Comparison of ENCODE assay signal across 23 cellular contexts in the genomic region with DNA sequence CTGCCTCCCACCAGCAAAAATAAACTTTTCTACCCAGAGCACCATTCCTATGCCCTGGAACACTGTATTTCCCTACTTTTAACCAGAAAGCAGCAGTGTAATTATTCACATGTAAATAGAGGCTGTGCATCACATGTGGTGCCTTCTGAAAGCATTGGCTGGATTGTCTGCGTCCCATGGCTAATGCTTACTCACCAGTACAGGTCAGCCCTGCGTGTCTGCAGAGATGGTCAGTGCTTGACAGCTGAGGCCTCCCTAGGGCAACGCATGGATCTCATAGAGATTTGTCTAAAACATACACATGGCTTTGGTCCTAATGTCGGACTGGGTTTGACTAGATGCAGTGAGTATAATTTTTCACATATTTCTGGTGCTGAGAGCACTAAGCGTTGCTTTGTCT.
DNase-seq lines count a peak whose midpoint lies in the region; ATAC-seq, FAIRE-seq and TF ChIP-seq lines count a peak whose summit lies in the region.
"Had no signal": no experiment of that assay in that cellular context is flagged by ENCODE, and none has a peak within 500 bp of the region (broad histone marks: within the 10 kb centered on the region; RNA-seq: fewer than 3 reads in every experiment).

No MANE protein-coding gene starts in this region.

- TF ChIP-seq POLR2A in A549 (IDR thresholded peaks at IDR 0.05; ENCODE audit: low read length): no peak

- H3K27ac Mint-ChIP-seq in HFFc6 (peak overlapping the region; percentile 51), glutamatergic neuron (ENCODE audit: unreplicated experiment) (peak overlapping the region; percentile 85)
- H3K27ac Mint-ChIP-seq in activated naive CD8-positive, alpha-beta T cell treated with anti-CD3 and anti-CD28 coated beads, Interleukin-2, amount 50 U/mL, for 24 hours: no peak overlapping the region

- no peaks in the 10 kb centered on the region for H3K9me3 ChIP-seq in A549

- TF ChIP-seq EP300 in A549 (IDR thresholded peaks at IDR 0.05): no peak

- H3K27me3 Mint-ChIP-seq in HFFc6 (ENCODE audit: insufficient read depth) (no peaks in the 10 kb centered on the region), glutamatergic neuron (ENCODE audit: unreplicated experiment) (no peaks in the 10 kb centered on the region)
- no peaks in the 10 kb centered on the region for H3K27me3 Mint-ChIP-seq in activated naive CD8-positive, alpha-beta T cell treated with anti-CD3 and anti-CD28 coated beads, Interleukin-2, amount 50 U/mL, for 24 hours
- H3K27me3 Mint-ChIP-seq: CD8-positive, alpha-beta memory T cell had no signal

- H3K4me3 Mint-ChIP-seq in HFFc6: no peak overlapping the region
- H3K4me3 Mint-ChIP-seq in glutamatergic neuron (ENCODE audit: unreplicated experiment): peak overlapping the region; percentile 41
- H3K4me3 Mint-ChIP-seq in activated naive CD8-positive, alpha-beta T cell treated with anti-CD3 and anti-CD28 coated beads, Interleukin-2, amount 50 U/mL, for 24 hours: no peak overlapping the region
- H3K4me3 Mint-ChIP-seq: CD8-positive, alpha-beta memory T cell had no signal

- no peaks in the 10 kb centered on the region for H3K9me3 Mint-ChIP-seq in HFFc6
- H3K9me3 Mint-ChIP-seq in glutamatergic neuron (ENCODE audit: unreplicated experiment): no peaks in the 10 kb centered on the region
- no peaks in the 10 kb centered on the region for H3K9me3 Mint-ChIP-seq in activated naive CD8-positive, alpha-beta T cell treated with anti-CD3 and anti-CD28 coated beads, Interleukin-2, amount 50 U/mL, for 24 hours
- H3K9me3 Mint-ChIP-seq: CD8-positive, alpha-beta memory T cell had no signal

- TF ChIP-seq RAD21 in A549 (conservative IDR thresholded peaks at IDR 0.05 in 1 of 2, IDR thresholded peaks at IDR 0.05 in 1 of 2): no peak

- no peak overlapping the region for H3K4me2 ChIP-seq in A549

- FAIRE-seq in A549 (lab: Jason Lieb, UNC): peak; percentile 18
- FAIRE-seq: H54, HepG2 had no signal

- peaks cover 21% of the 10 kb centered on the region for H3K4me1 Mint-ChIP-seq in HFFc6 (ENCODE audit: low read depth)
- peaks cover 36% of the 10 kb centered on the region for H3K4me1 Mint-ChIP-seq in glutamatergic neuron (ENCODE audit: low read depth, unreplicated experiment)
- H3K4me1 Mint-ChIP-seq in activated naive CD8-positive, alpha-beta T cell treated with anti-CD3 and anti-CD28 coated beads, Interleukin-2, amount 50 U/mL, for 24 hours: peaks cover 4% of the 10 kb centered on the region
- H3K4me1 Mint-ChIP-seq: CD8-positive, alpha-beta memory T cell had no signal

- H3K36me3 Mint-ChIP-seq in HFFc6 (ENCODE audit: low read depth): peaks cover 3% of the 10 kb centered on the region; the same call in 1 of the 2 replicates
- no peaks in the 10 kb centered on the region for H3K36me3 Mint-ChIP-seq in glutamatergic neuron (ENCODE audit: unreplicated experiment)
- H3K36me3 Mint-ChIP-seq in activated naive CD8-positive, alpha-beta T cell treated with anti-CD3 and anti-CD28 coated beads, Interleukin-2, amount 50 U/mL, for 24 hours (ENCODE audit: low read depth): peaks cover 4% of the 10 kb centered on the region

- ATAC-seq in A549: no peak; a peak in 1 of 6 replicates
- ATAC-seq in activated naive CD8-positive, alpha-beta T cell treated with anti-CD3 and anti-CD28 coated beads, Interleukin-2, amount 50 U/mL, for 24 hours: no peak
- ATAC-seq: HepG2, Panc1 had no signal

- H3K4me3 ChIP-seq in A549: no peak overlapping the region
- H3K4me3 ChIP-seq in brain microvascular endothelial cell (ENCODE audit: low read depth, low read length): no peak overlapping the region

- H3K27ac ChIP-seq in A549: no peak overlapping the region
- no peak overlapping the region for H3K27ac ChIP-seq in brain microvascular endothelial cell
- H3K27ac ChIP-seq: 22Rv1, C4-2B had no signal

- POLR2A ChIA-PET in A549 (lab: Yijun Ruan, JAX): no interaction called here

- no peaks in the 10 kb centered on the region for H3K4me1 ChIP-seq in A549

- no peaks in the 10 kb centered on the region for H3K27me3 ChIP-seq in brain microvascular endothelial cell (replicated peaks)

- no peaks in the 10 kb centered on the region for H3K36me3 ChIP-seq in brain microvascular endothelial cell (replicated peaks)

- TF ChIP-seq CTCF in A549 (IDR thresholded peaks at IDR 0.05): no peak
- no peak for TF ChIP-seq CTCF in HFFc6 (IDR thresholded peaks at IDR 0.05)
- TF ChIP-seq CTCF in brain microvascular endothelial cell (IDR thresholded peaks at IDR 0.05; ENCODE audit: low read depth, low read length, missing control alignments): no peak
- no peak for TF ChIP-seq CTCF in glutamatergic neuron (IDR thresholded peaks at IDR 0.05; ENCODE audit: partially characterized antibody, unreplicated experiment)

- DNase-seq in A549 (ENCODE audit: low read depth in 1 of 2, low spot score in 1 of 2): no peak
- peak; percentile 50 for DNase-seq in HFFc6
- DNase-seq in brain microvascular endothelial cell: peak; percentile 1
- peak; percentile 65 for DNase-seq in glutamatergic neuron
- DNase-seq in A172 (ENCODE audit: low spot score): no peak
- DNase-seq in SKM-1 treated with dmso at 0.1 percent for 144 hours (lab: John Stamatoyannopoulos, UW; ENCODE audit: unreplicated experiment): no peak
- no peak for DNase-seq in activated naive CD8-positive, alpha-beta T cell treated with anti-CD3 and anti-CD28 coated beads, Interleukin-2, amount 50 U/mL, for 24 hours
- no peak for DNase-seq in NCI-H82 (lab: John Stamatoyannopoulos, UW)
- DNase-seq: Calu3; CD8-positive, alpha-beta memory T cell; DMS153; GDM1; KBM-7; NCI-H1092; NCI-H1436; NCI-H187 treated with DMSO at 0.1 percent for 48 hours; NCI-H2107; NCI-H510A had no signal

- in situ Hi-C loops in brain microvascular endothelial cell (cut with HindIII; ENCODE audit: low pct_ligation_motif_present, low sequenced_read_pairs): no loop called here

- WGBS in A549 (ENCODE audit: missing lambda C conversion rate): 89% methylated on average over 5 of the region's 5 CpGs

- CTCF ChIA-PET in A549 (lab: Yijun Ruan, JAX): interaction anchor here (0.6 to 1.6 kb wide), 5 partner anchors 13 to 106 kb away, joined by 3 to 4 read pairs (median 4); no protein-coding TSS in a partner anchor

TF ChIP-seq in A549, 52 proteins besides CTCF, POLR2A, EP300 and RAD21:
- TF ChIP-seq FOXS1 (CRISPR knock-in tag; IDR thresholded peaks at IDR 0.05): no peak
- TF ChIP-seq, protein P1, sequence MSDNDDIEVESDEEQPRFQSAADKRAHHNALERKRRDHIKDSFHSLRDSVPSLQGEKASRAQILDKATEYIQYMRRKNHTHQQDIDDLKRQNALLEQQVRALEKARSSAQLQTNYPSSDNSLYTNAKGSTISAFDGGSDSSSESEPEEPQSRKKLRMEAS (IDR thresholded peaks at IDR 0.05): no peak
- no peak for TF ChIP-seq SMC3 (IDR thresholded peaks at IDR 0.05)
- TF ChIP-seq CEBPB (IDR thresholded peaks at IDR 0.05): no peak
- no peak for TF ChIP-seq CBX8 (IDR thresholded peaks at IDR 0.05)
TF ChIP-seq in A549: peak in this region for 0.

Comparison
In these comparisons a context has a peak if more than half of its experiments do, and no peak if none do; other contexts are left out.
1. DNase-seq: peak in HFFc6 (single experiment), brain microvascular endothelial cell (single experiment) and glutamatergic neuron (single experiment); none in A549 (0 of 2), A172 (single experiment), SKM-1 treated with dmso at 0.1 percent for 144 hours (single experiment), activated naive CD8-positive, alpha-beta T cell treated with anti-CD3 and anti-CD28 coated beads, Interleukin-2, amount 50 U/mL, for 24 hours (single experiment) and NCI-H82 (single experiment).